In genomic region chr5:14465086-14465485, GRCh38 we compare ENCODE assay signal across 18 cellular contexts.
DNase-seq lines count a peak whose midpoint lies in the region; ATAC-seq, FAIRE-seq and TF ChIP-seq lines count a peak whose summit lies in the region.
"Had no signal": no experiment of that assay in that cellular context is flagged by ENCODE, and none has a peak within 500 bp of the region (broad histone marks: within the 10 kb centered on the region; RNA-seq: fewer than 3 reads in every experiment).

No MANE protein-coding gene starts in this region.

- H3K27me3 ChIP-seq in small intestine (ENCODE audit: control insufficient read depth in 2 of 2, insufficient read depth in 2 of 2, low read length in 2 of 2), result no peaks in the 10 kb centered on the region
- H3K27me3 ChIP-seq: upper lobe of right lung had no signal

- no peak for TF ChIP-seq CTCF in CD14-positive monocyte (IDR thresholded peaks at IDR 0.05)
- TF ChIP-seq CTCF in nephron progenitor cell (IDR thresholded peaks at IDR 0.05), result no peak

- no peak for ATAC-seq in activated CD8-positive, alpha-beta memory T cell treated with anti-CD3 and anti-CD28 coated beads, Interleukin-2, amount 10 ng/mL, durations not matched to agents 7 days and 5 days
- no peak for ATAC-seq in GM18861 (IDR thresholded peaks at IDR 0.05; ENCODE audit: unreplicated experiment)
- ATAC-seq: lower lobe of right lung, upper lobe of right lung had no signal

- DNase-seq in CD14-positive monocyte (ENCODE audit: low spot score) (no peak), NCI-H69 (lab: John Stamatoyannopoulos, UW) (peak; percentile 33), nephron progenitor cell (no peak), SK-N-DZ (ENCODE audit: low spot score) (no peak), small intestine (no peak)
- DNase-seq in activated CD8-positive, alpha-beta memory T cell treated with anti-CD3 and anti-CD28 coated beads, Interleukin-2, amount 10 ng/mL, durations not matched to agents 7 days and 5 days, result no peak
- DNase-seq: activated gamma-delta T cell; lower lobe of right lung; MV-4-11; NK-92 treated with Interleukin-12 subunit alpha and Interleukin-12 subunit beta, amount 100 ng/mL, for 24 hours; nucleus accumbens; SHP77 treated with DMSO at 0.1 percent for 48 hours; stimulated activated naive CD4-positive, alpha-beta T cell treated with Interleukin-2 at 50 U/mL for 16 hours; upper lobe of right lung had no signal

- H3K27ac ChIP-seq in small intestine (ENCODE audit: low read depth in 1 of 2, low read length in 1 of 2), result no peak overlapping the region
- H3K27ac ChIP-seq: lower lobe of right lung, upper lobe of right lung had no signal

- H3K27me3 Mint-ChIP-seq in CD14-positive monocyte (ENCODE audit: low read depth in 3 of 3), result peaks cover 0 to 2% (median 1%) of the 10 kb centered on the region in 3 donors
- no peaks in the 10 kb centered on the region for H3K27me3 Mint-ChIP-seq in dendritic cell treated with granulocyte-macrophage colony-stimulating factor and Interleukin-4, amounts not matched to agents 40 ng/mL and 50 ng/mL, for 4 days
- H3K27me3 Mint-ChIP-seq in nephron progenitor cell (ENCODE audit: low read depth, poor library complexity), result peaks cover 3% of the 10 kb centered on the region
- peaks cover 10% of the 10 kb centered on the region for H3K27me3 Mint-ChIP-seq in activated CD8-positive, alpha-beta memory T cell treated with anti-CD3 and anti-CD28 coated beads, Interleukin-2, amount 10 ng/mL, durations not matched to agents 7 days and 5 days
- H3K27me3 Mint-ChIP-seq: B cell had no signal

- H3K36me3 ChIP-seq in small intestine (ENCODE audit: control insufficient read depth in 2 of 2, insufficient read depth in 2 of 2, low read length in 2 of 2), result peaks cover 0 to 5% of the 10 kb centered on the region in 2 donors

- H3K4me1 Mint-ChIP-seq in CD14-positive monocyte, result peaks cover 33% of the 10 kb centered on the region
- peaks cover 35% of the 10 kb centered on the region for H3K4me1 Mint-ChIP-seq in dendritic cell treated with granulocyte-macrophage colony-stimulating factor and Interleukin-4, amounts not matched to agents 40 ng/mL and 50 ng/mL, for 4 days (ENCODE audit: low read depth)
- H3K4me1 Mint-ChIP-seq in nephron progenitor cell, result peaks cover 85% of the 10 kb centered on the region
- no peaks in the 10 kb centered on the region for H3K4me1 Mint-ChIP-seq in activated CD8-positive, alpha-beta memory T cell treated with anti-CD3 and anti-CD28 coated beads, Interleukin-2, amount 10 ng/mL, durations not matched to agents 7 days and 5 days
- H3K4me1 Mint-ChIP-seq: B cell had no signal

- H3K9me3 Mint-ChIP-seq in CD14-positive monocyte (no peaks in the 10 kb centered on the region), nephron progenitor cell (no peaks in the 10 kb centered on the region)
- no peaks in the 10 kb centered on the region for H3K9me3 Mint-ChIP-seq in dendritic cell treated with granulocyte-macrophage colony-stimulating factor and Interleukin-4, amounts not matched to agents 40 ng/mL and 50 ng/mL, for 4 days
- H3K9me3 Mint-ChIP-seq in activated CD8-positive, alpha-beta memory T cell treated with anti-CD3 and anti-CD28 coated beads, Interleukin-2, amount 10 ng/mL, durations not matched to agents 7 days and 5 days (ENCODE audit: low read depth), result no peaks in the 10 kb centered on the region

- WGBS in small intestine, 3 donors, result 76 to 91% (median 90%) methylated on average over 4 of the region's 4 CpGs

- H3K4me3 Mint-ChIP-seq in CD14-positive monocyte (peak overlapping the region in 1 of 2 donors; percentile 80), nephron progenitor cell (peak overlapping the region; percentile 31)
- H3K4me3 Mint-ChIP-seq in dendritic cell treated with granulocyte-macrophage colony-stimulating factor and Interleukin-4, amounts not matched to agents 40 ng/mL and 50 ng/mL, for 4 days, result no peak overlapping the region
- no peak overlapping the region for H3K4me3 Mint-ChIP-seq in activated CD8-positive, alpha-beta memory T cell treated with anti-CD3 and anti-CD28 coated beads, Interleukin-2, amount 10 ng/mL, durations not matched to agents 7 days and 5 days
- H3K4me3 Mint-ChIP-seq: B cell had no signal

- H3K36me3 Mint-ChIP-seq in CD14-positive monocyte (peaks cover 64 to 67% of the 10 kb centered on the region in 2 donors), nephron progenitor cell (ENCODE audit: low read depth) (peaks cover 50% of the 10 kb centered on the region)
- H3K36me3 Mint-ChIP-seq in dendritic cell treated with granulocyte-macrophage colony-stimulating factor and Interleukin-4, amounts not matched to agents 40 ng/mL and 50 ng/mL, for 4 days (ENCODE audit: low read depth), result peaks cover 87% of the 10 kb centered on the region
- no peaks in the 10 kb centered on the region for H3K36me3 Mint-ChIP-seq in activated CD8-positive, alpha-beta memory T cell treated with anti-CD3 and anti-CD28 coated beads, Interleukin-2, amount 10 ng/mL, durations not matched to agents 7 days and 5 days

- no peak overlapping the region for H3K4me3 ChIP-seq in small intestine (ENCODE audit: low read depth in 1 of 2, low read length in 2 of 2)
- H3K4me3 ChIP-seq: lower lobe of right lung, upper lobe of right lung had no signal

- H3K27ac Mint-ChIP-seq in CD14-positive monocyte, result peak overlapping the region; percentile 93 to 98 (median 94)
- H3K27ac Mint-ChIP-seq in dendritic cell treated with granulocyte-macrophage colony-stimulating factor and Interleukin-4, amounts not matched to agents 40 ng/mL and 50 ng/mL, for 4 days, result peak overlapping the region; percentile 73
- peak overlapping the region; percentile 78 for H3K27ac Mint-ChIP-seq in nephron progenitor cell
- no peak overlapping the region for H3K27ac Mint-ChIP-seq in activated CD8-positive, alpha-beta memory T cell treated with anti-CD3 and anti-CD28 coated beads, Interleukin-2, amount 10 ng/mL, durations not matched to agents 7 days and 5 days
- H3K27ac Mint-ChIP-seq: B cell had no signal

- no peak for FAIRE-seq in small intestine (lab: Jason Lieb, UNC)
- FAIRE-seq: GM18507 had no signal

- intact Hi-C loops in CD14-positive monocyte (cut with micrococcal nuclease), result loop anchor here in 1 of 2 donors (10.0 kb wide), 1 partner anchor 130 kb away; no protein-coding TSS in a partner anchor
- intact Hi-C loops in dendritic cell treated with granulocyte-macrophage colony-stimulating factor and Interleukin-4, amounts not matched to agents 40 ng/mL and 50 ng/mL, for 4 days (cut with micrococcal nuclease), result no loop called here

- H3K4me1 ChIP-seq in small intestine (ENCODE audit: control insufficient read depth in 2 of 2, insufficient read depth in 1 of 2, low read depth in 1 of 2, low read length in 1 of 2), result peaks cover 0 to 9% of the 10 kb centered on the region in 2 donors
- H3K4me1 ChIP-seq: upper lobe of right lung had no signal

- CTCF ChIA-PET in activated CD8-positive, alpha-beta memory T cell treated with anti-CD3 and anti-CD28 coated beads, Interleukin-2, amount 10 ng/mL, durations not matched to agents 7 days and 5 days (lab: Charles Lee), result no interaction called here

- H3K9me3 ChIP-seq in small intestine (ENCODE audit: control insufficient read depth, low read depth), result no peaks in the 10 kb centered on the region
- H3K9me3 ChIP-seq: lower lobe of right lung, upper lobe of right lung had no signal
